In genomic region chr9:120009856-120010255, GRCh38 we compare ENCODE assay signal across 8 cellular contexts.
"Had no signal": no experiment of that assay in that cellular context is flagged by ENCODE, and none has a peak within 500 bp of the region (broad histone marks: within the 10 kb centered on the region; RNA-seq: fewer than 3 reads in every experiment).

No MANE protein-coding gene starts in this region.

- H3K9me3 ChIP-seq: HAP-1 had no signal

- H3K4me1 ChIP-seq: HAP-1 had no signal

- H3K36me3 ChIP-seq: HAP-1 had no signal

- DNase-seq: GM23248, GOT3, H7, HFFc6, IMR-90 had no signal

- H3K4me3 ChIP-seq: GM23248, HAP-1, K562 had no signal

- H3K27ac ChIP-seq: GM23248 had no signal

- ATAC-seq: HCT116, K562 had no signal
